Comparison of ENCODE assay signal across 8 cellular contexts in the genomic region with DNA sequence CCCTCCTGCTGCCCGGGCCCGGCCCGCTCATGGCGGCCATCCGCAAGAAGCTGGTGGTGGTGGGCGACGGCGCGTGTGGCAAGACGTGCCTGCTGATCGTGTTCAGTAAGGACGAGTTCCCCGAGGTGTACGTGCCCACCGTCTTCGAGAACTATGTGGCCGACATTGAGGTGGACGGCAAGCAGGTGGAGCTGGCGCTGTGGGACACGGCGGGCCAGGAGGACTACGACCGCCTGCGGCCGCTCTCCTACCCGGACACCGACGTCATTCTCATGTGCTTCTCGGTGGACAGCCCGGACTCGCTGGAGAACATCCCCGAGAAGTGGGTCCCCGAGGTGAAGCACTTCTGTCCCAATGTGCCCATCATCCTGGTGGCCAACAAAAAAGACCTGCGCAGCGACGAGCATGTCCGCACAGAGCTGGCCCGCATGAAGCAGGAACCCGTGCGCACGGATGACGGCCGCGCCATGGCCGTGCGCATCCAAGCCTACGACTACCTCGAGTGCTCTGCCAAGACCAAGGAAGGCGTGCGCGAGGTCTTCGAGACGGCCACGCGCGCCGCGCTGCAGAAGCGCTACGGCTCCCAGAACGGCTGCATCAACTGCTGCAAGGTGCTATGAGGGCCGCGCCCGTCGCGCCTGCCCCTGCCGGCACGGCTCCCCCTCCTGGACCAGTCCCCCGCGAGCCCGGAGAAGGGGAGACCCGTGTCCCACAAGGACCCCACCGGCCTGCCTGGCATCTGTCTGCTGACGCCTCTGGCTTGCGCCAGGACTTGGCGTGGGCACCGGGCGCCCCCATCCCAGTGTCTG. TPM values are rescaled to one million over a fixed set of nuclear protein-coding genes. Genes with fewer than 3 reads are reported as not detected.
DNase-seq lines count a peak whose midpoint lies in the region; ATAC-seq and TF ChIP-seq lines count a peak whose summit lies in the region.

No MANE protein-coding gene starts in this region.

- H3K36me3 Mint-ChIP-seq in T-helper 1 cell treated with Interleukin-12 subunit alpha and Interleukin-12 subunit beta and Interleukin-4 antibody, amounts not matched to agents 30 μg/mL and 1 μg/mL, for 36 hours (ENCODE audit: low read depth) = no peaks in the 10 kb centered on the region

- peaks cover 4% of the 10 kb centered on the region for H3K27me3 ChIP-seq in effector memory CD4-positive, alpha-beta T cell (replicated peaks; ENCODE audit: control insufficient read depth, insufficient read depth, low read length, poor library complexity, severe bottlenecking)
- H3K27me3 ChIP-seq in testis = no peaks in the 10 kb centered on the region

- TF ChIP-seq CTCF in AG10803 (conservative IDR thresholded peaks at IDR 0.05; ENCODE audit: low read length) (no peak), testis (IDR thresholded peaks at IDR 0.05) (no peak)

- H3K4me1 ChIP-seq in effector memory CD4-positive, alpha-beta T cell (ENCODE audit: control insufficient read depth, insufficient read depth, low read length, poor library complexity, severe bottlenecking) = peaks cover 9% of the 10 kb centered on the region
- H3K4me1 ChIP-seq in testis = peaks cover 8% of the 10 kb centered on the region

- H3K4me1 Mint-ChIP-seq in T-helper 1 cell treated with Interleukin-12 subunit alpha and Interleukin-12 subunit beta and Interleukin-4 antibody, amounts not matched to agents 30 μg/mL and 1 μg/mL, for 36 hours (ENCODE audit: low read depth) = peaks cover 5% of the 10 kb centered on the region

- no peaks in the 10 kb centered on the region for H3K36me3 ChIP-seq in effector memory CD4-positive, alpha-beta T cell (ENCODE audit: control insufficient read depth, insufficient read depth, low read length)
- H3K36me3 ChIP-seq in testis (ENCODE audit: low read depth, missing control alignments) = no peaks in the 10 kb centered on the region

- H3K9me3 Mint-ChIP-seq in T-helper 1 cell treated with Interleukin-12 subunit alpha and Interleukin-12 subunit beta and Interleukin-4 antibody, amounts not matched to agents 30 μg/mL and 1 μg/mL, for 36 hours = no peaks in the 10 kb centered on the region

- H3K4me3 ChIP-seq in AG10803 (ENCODE audit: low read length) = peak overlapping the region; percentile 91
- peak overlapping the region; percentile 78 for H3K4me3 ChIP-seq in effector memory CD4-positive, alpha-beta T cell (ENCODE audit: insufficient read depth, low read depth, low read length, poor library complexity, severe bottlenecking)
- peak overlapping the region; percentile 89 to 92 for H3K4me3 ChIP-seq in testis

- peaks cover 57% of the 10 kb centered on the region for H3K27me3 Mint-ChIP-seq in T-helper 1 cell treated with Interleukin-12 subunit alpha and Interleukin-12 subunit beta and Interleukin-4 antibody, amounts not matched to agents 30 μg/mL and 1 μg/mL, for 36 hours (ENCODE audit: low read depth)

- H3K27ac ChIP-seq in effector memory CD4-positive, alpha-beta T cell (ENCODE audit: insufficient read depth, low read length, poor library complexity, severe bottlenecking) = peak overlapping the region; percentile 42
- H3K27ac ChIP-seq in testis = peak overlapping the region; percentile 97 to 99

- H3K27ac Mint-ChIP-seq in T-helper 1 cell treated with Interleukin-12 subunit alpha and Interleukin-12 subunit beta and Interleukin-4 antibody, amounts not matched to agents 30 μg/mL and 1 μg/mL, for 36 hours = no peak overlapping the region

- intact Hi-C loops in testis (cut with DNase I; ENCODE audit: low total_unique reads) = loop anchor here (5.0 kb wide), 2 partner anchors 165 to 190 kb away; no protein-coding TSS in a partner anchor

- no peak for TF ChIP-seq POLR2A in testis (IDR thresholded peaks at IDR 0.05)

- WGBS in testis, 2 donors = 0% methylated on average over 10 to 49 of the region's 78 CpGs

- no peaks in the 10 kb centered on the region for H3K9me3 ChIP-seq in effector memory CD4-positive, alpha-beta T cell (ENCODE audit: control insufficient read depth, low read length)
- H3K9me3 ChIP-seq in testis = no peaks in the 10 kb centered on the region

- DNase-seq in AG10803 (ENCODE audit: low read depth) (peak; percentile 46), mesenteric fat pad (ENCODE audit: low spot score) (peak; percentile 90), testis (peak; percentile 41), NCI-H128 (lab: John Stamatoyannopoulos, UW; ENCODE audit: unreplicated experiment) (no peak)
- no peak for DNase-seq in effector memory CD4-positive, alpha-beta T cell

- peak overlapping the region; percentile 68 for H3K4me3 Mint-ChIP-seq in T-helper 1 cell treated with Interleukin-12 subunit alpha and Interleukin-12 subunit beta and Interleukin-4 antibody, amounts not matched to agents 30 μg/mL and 1 μg/mL, for 36 hours

- peak; percentile 18 for ATAC-seq in GM18502 (IDR thresholded peaks at IDR 0.05; ENCODE audit: poor library complexity, unreplicated experiment)
- ATAC-seq in HG03159 (IDR thresholded peaks at IDR 0.05; ENCODE audit: unreplicated experiment) = peak; percentile 4

RNA-seq across cellular contexts. Expression of a gene that starts 0.8 kb away (rescaled TPM):
- total RNA-seq in mesenteric fat pad = 677 TPM
- 100 to 1,000 TPM; 186 to 244 TPM for total RNA-seq in testis
- 86.3 TPM for polyA plus RNA-seq in testis (ENCODE audit: insufficient read depth, low read depth, low replicate concordance)

Comparison
In these comparisons a context has a peak if more than half of its experiments do, and no peak if none do; other contexts are left out.
1. DNase-seq: peak in AG10803 (single experiment), mesenteric fat pad (single experiment) and testis (single experiment); none in effector memory CD4-positive, alpha-beta T cell (0 of 3) and NCI-H128 (single experiment).
2. Peak in every context shown above with its lines, with median percentiles within 50 percentile points of each other: H3K4me3 ChIP-seq.